8 cellular contexts compared by ENCODE assay signal in genomic region chr11:68684385-68685356, GRCh38. TPM values are rescaled to one million over a fixed set of nuclear protein-coding genes. Genes with fewer than 3 reads are reported as not detected.
DNase-seq lines count a peak whose midpoint lies in the region; ATAC-seq and TF ChIP-seq lines count a peak whose summit lies in the region.

Gene GAL, plus strand, starts transcription at chr11:68684544. Its CDS starts 380 bp downstream, at chr11:68684924.

- no peak within 1 kb of the TSS for H3K9ac ChIP-seq in trophoblast cell (ENCODE audit: low read length)

- H3K14ac ChIP-seq in trophoblast cell (ENCODE audit: low read length) = no peak within 1 kb of the TSS

- H3K9me3 ChIP-seq in trophoblast cell (ENCODE audit: insufficient read depth, low read depth, low read length) = peaks cover 7% of the 10 kb centered on the region

- H4K8ac ChIP-seq in trophoblast cell (ENCODE audit: low read depth, low read length) = no peak within 1 kb of the TSS

- no peaks in the 10 kb centered on the region for H3K36me3 ChIP-seq in trophoblast cell (ENCODE audit: control insufficient read depth in 1 of 2, insufficient read depth in 2 of 2, low read length in 2 of 2)

- H3K18ac ChIP-seq in trophoblast cell (ENCODE audit: low read length) = no peak within 1 kb of the TSS

- ATAC-seq in HG02870 (IDR thresholded peaks at IDR 0.05; ENCODE audit: unreplicated experiment) = no peak

- DNase-seq in EH (ENCODE audit: low read depth) (peak; percentile 6), NCI-H510A treated with DMSO at 0.1 percent for 48 hours (lab: John Stamatoyannopoulos, UW) (peak; percentile 14), erythroblast (lab: John Stamatoyannopoulos, UW) (peak; percentile 34 to 50), trophoblast cell (peak; percentile 4 to 30), T-helper 9 cell (no peak), NCI-H226 (no peak), NCI-H345 (lab: John Stamatoyannopoulos, UW) (no peak)

- no peak within 1 kb of the TSS for H4K91ac ChIP-seq in trophoblast cell (ENCODE audit: low read depth, low read length)

- H3K4me3 ChIP-seq in trophoblast cell (ENCODE audit: low read depth, low read length) = no peak within 1 kb of the TSS

- H3K4me2 ChIP-seq in trophoblast cell (ENCODE audit: low read length) = peak within 1 kb of the TSS; percentile 59

- H2BK12ac ChIP-seq in trophoblast cell (ENCODE audit: low read length) = no peak within 1 kb of the TSS

- H3K27ac ChIP-seq in trophoblast cell (ENCODE audit: low read depth, low read length) = no peak within 1 kb of the TSS

- no peaks in the 10 kb centered on the region for H3K79me1 ChIP-seq in trophoblast cell (ENCODE audit: low read length)

- TF ChIP-seq POLR2A in erythroblast (IDR thresholded peaks at IDR 0.05; ENCODE audit: low read length) = no peak

- no peak within 1 kb of the TSS for H2AK5ac ChIP-seq in trophoblast cell (ENCODE audit: low read length)

- no CpG with 5 or more reads among the region's 113 CpGs for WGBS in trophoblast cell (ENCODE audit: extremely low coverage, insufficient coverage, insufficient read length)

- H3K23ac ChIP-seq in trophoblast cell (ENCODE audit: low read length) = no peak within 1 kb of the TSS

- H3K4me1 ChIP-seq in trophoblast cell (ENCODE audit: control insufficient read depth in 1 of 2, insufficient read depth in 2 of 2, low read length in 2 of 2) = peaks cover 7 to 8% of the 10 kb centered on the region in 2 experiments

- H3K27me3 ChIP-seq in trophoblast cell (ENCODE audit: insufficient read depth, low read length) = peaks cover 38% of the 10 kb centered on the region

- H2AFZ ChIP-seq in trophoblast cell (ENCODE audit: insufficient read depth, low read length, poor library complexity) = peak within 1 kb of the TSS; percentile 25

- no peak within 1 kb of the TSS for H4K12ac ChIP-seq in trophoblast cell (ENCODE audit: low read depth, low read length)

- H3K4ac ChIP-seq in trophoblast cell (ENCODE audit: low read depth, low read length) = no peak within 1 kb of the TSS

- no peak within 1 kb of the TSS for H2BK5ac ChIP-seq in trophoblast cell (ENCODE audit: low read depth, low read length, poor library complexity)

- H3K79me2 ChIP-seq in trophoblast cell (ENCODE audit: control insufficient read depth, insufficient read depth, low read length, poor library complexity) = no peaks in the 10 kb centered on the region

- no peak within 1 kb of the TSS for H2BK120ac ChIP-seq in trophoblast cell (ENCODE audit: insufficient read depth, low read length, poor library complexity)

RNA-seq across cellular contexts. Expression of gene GAL, which starts in this region (rescaled TPM):
- polyA plus RNA-seq in trophoblast cell (2013) = 11.1 TPM in 2 replicates

Comparison
In these comparisons a context has a peak if more than half of its experiments do, and no peak if none do; other contexts are left out.
1. DNase-seq: peak in EH (single experiment), NCI-H510A treated with DMSO at 0.1 percent for 48 hours (single experiment), erythroblast (2 of 2) and trophoblast cell (2 of 2); none in T-helper 9 cell (single experiment), NCI-H226 (single experiment) and NCI-H345 (single experiment).